21 cellular contexts compared by ENCODE assay signal in the genomic region with DNA sequence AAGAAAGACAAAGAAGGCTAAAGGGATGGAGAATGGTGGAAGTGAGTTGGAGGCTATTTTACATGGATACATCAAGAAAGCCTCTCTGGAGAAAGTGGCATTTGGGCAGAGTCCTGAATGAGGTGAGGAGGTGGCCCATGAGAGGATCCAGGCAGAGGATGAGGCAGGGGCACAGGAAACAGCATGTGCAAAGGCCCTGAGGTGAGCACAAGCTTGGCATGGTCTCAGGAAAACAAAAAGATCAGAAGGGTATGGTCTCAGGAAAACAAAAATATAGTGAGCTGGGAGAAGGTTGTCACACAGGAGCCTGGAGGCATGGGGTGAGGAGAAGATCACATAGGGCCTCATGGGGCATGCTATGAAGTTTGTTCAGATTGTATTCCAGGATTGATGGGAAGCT.
"Had no signal": no experiment of that assay in that cellular context is flagged by ENCODE, and none has a peak within 500 bp of the region (broad histone marks: within the 10 kb centered on the region; RNA-seq: fewer than 3 reads in every experiment).

No MANE protein-coding gene starts in this region.

- H3K9me3 Mint-ChIP-seq: memory B cell had no signal

- H3K4me3 Mint-ChIP-seq: memory B cell had no signal

- ATAC-seq: gastroesophageal sphincter, left lung, lower lobe of right lung had no signal

- H3K36me3 Mint-ChIP-seq: memory B cell, naive B cell had no signal

- H3K27ac ChIP-seq: esophagus squamous epithelium, gastroesophageal sphincter, left lung, lower lobe of right lung, sigmoid colon, skin epidermis, thoracic aorta had no signal

- FAIRE-seq: keratinocyte had no signal

- H3K36me3 ChIP-seq: esophagus squamous epithelium, gastroesophageal sphincter, left lung, lower lobe of right lung, neutrophil, sigmoid colon, stomach, thoracic aorta had no signal

- H3K9me3 ChIP-seq: esophagus squamous epithelium, gastroesophageal sphincter, left lung, lower lobe of right lung, neutrophil, sigmoid colon, stomach, thoracic aorta had no signal

- H3K4me1 ChIP-seq: esophagus squamous epithelium, gastroesophageal sphincter, sigmoid colon had no signal

- H3K27me3 ChIP-seq: gastroesophageal sphincter, neutrophil, sigmoid colon, stomach had no signal

- DNase-seq: dermis blood vessel endothelial cell; esophagus squamous epithelium; foreskin fibroblast; glutamatergic neuron; immature natural killer cell; left lung; lower lobe of right lung; midbrain; naive B cell; sigmoid colon; stimulated activated CD4-positive, alpha-beta T cell treated with anti-CD3 and anti-CD28 coated beads, Interleukin-12 subunit alpha, Interleukin-12 subunit beta, amount 100 ng/mL, for 4 hours; stimulated activated naive CD4-positive, alpha-beta T cell; stomach; substantia nigra; trophoblast cell had no signal

- H3K27ac Mint-ChIP-seq: memory B cell had no signal

- H3K4me3 ChIP-seq: esophagus squamous epithelium, gastroesophageal sphincter, left lung, lower lobe of right lung, sigmoid colon, skin epidermis, stomach, thoracic aorta had no signal
